Comparison of ENCODE assay signal across 8 cellular contexts in the genomic region with DNA sequence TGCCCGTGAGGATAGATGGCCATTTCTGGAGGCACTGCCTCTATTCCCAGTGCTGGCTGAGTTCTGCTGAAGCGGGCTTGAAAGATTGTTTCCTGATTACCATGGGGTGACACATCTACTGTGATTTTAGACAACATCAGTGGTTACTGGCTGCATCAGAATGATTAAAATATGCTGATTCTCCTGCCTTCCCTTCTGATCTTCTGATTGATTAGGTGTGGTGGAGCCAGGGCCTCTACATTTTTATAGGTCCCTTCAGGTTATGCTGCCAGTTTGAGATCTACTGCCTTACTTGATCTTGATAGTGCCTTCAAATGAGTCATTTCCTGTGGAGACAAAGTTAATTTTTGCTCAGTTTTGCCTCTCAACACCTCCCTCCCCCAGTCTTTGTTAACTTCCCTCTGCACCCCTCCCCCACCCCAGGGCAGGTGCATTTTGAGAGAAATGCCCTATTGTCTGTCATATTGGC. TPM values are rescaled to one million over a fixed set of nuclear protein-coding genes. Genes with fewer than 3 reads are reported as not detected.
A peak's percentile ranks its signal among the peaks of the same experiment; 100 is the strongest.
DNase-seq lines count a peak whose midpoint lies in the region; ATAC-seq and TF ChIP-seq lines count a peak whose summit lies in the region.

No MANE protein-coding gene starts in this region.

- H3K4me3 Mint-ChIP-seq in neural crest cell (no peak overlapping the region), glutamatergic neuron (ENCODE audit: unreplicated experiment) (no peak overlapping the region)

- CTCF ChIA-PET in RWPE1 (lab: Yijun Ruan, JAX): no interaction called here

- H3K27ac ChIP-seq in RWPE1: no peak overlapping the region

- H3K36me3 Mint-ChIP-seq in neural crest cell (ENCODE audit: low read depth) (peaks cover 9% of the 10 kb centered on the region), glutamatergic neuron (ENCODE audit: unreplicated experiment) (no peaks in the 10 kb centered on the region)

- DNase-seq in GM10266 (ENCODE audit: extremely low spot score) (peak; percentile 48), RWPE1 (ENCODE audit: low spot score) (peak; percentile 26), neural crest cell (ENCODE audit: low read depth, low spot score) (no peak), DMS 273 (lab: John Stamatoyannopoulos, UW; ENCODE audit: unreplicated experiment) (no peak), H4 (ENCODE audit: low spot score) (no peak), glutamatergic neuron (no peak)
- DNase-seq in activated gamma-delta T cell treated with anti-CD3 and anti-CD28 coated beads, Interleukin-2, amount 50 U/mL, for 16 hours (ENCODE audit: low read depth): peak; percentile 46

- H3K9me3 Mint-ChIP-seq in neural crest cell: no peaks in the 10 kb centered on the region
- peaks cover 2% of the 10 kb centered on the region for H3K9me3 Mint-ChIP-seq in glutamatergic neuron (ENCODE audit: unreplicated experiment)

- TF ChIP-seq CTCF in GM10266 (IDR thresholded peaks at IDR 0.05; ENCODE audit: control insufficient read depth, insufficient read depth, low read depth, missing control alignments) (no peak), RWPE1 (conservative IDR thresholded peaks at IDR 0.05; ENCODE audit: low read depth) (no peak), neural crest cell (conservative IDR thresholded peaks at IDR 0.05) (no peak), glutamatergic neuron (IDR thresholded peaks at IDR 0.05; ENCODE audit: partially characterized antibody, unreplicated experiment) (no peak)

- POLR2A ChIA-PET in RWPE1 (lab: Yijun Ruan, JAX; ENCODE audit: low non-redundant PET): no interaction called here

- H3K27ac Mint-ChIP-seq in neural crest cell (ENCODE audit: unreplicated experiment) (peak overlapping the region; percentile 31), glutamatergic neuron (ENCODE audit: unreplicated experiment) (no peak overlapping the region)

- H3K4me1 Mint-ChIP-seq in neural crest cell (peaks cover 19% of the 10 kb centered on the region), glutamatergic neuron (ENCODE audit: low read depth, unreplicated experiment) (peaks cover 8% of the 10 kb centered on the region)

- peak; percentile 52 for ATAC-seq in HG02798 (IDR thresholded peaks at IDR 0.05; ENCODE audit: poor library complexity, unreplicated experiment)

- H3K27me3 Mint-ChIP-seq in neural crest cell (ENCODE audit: low read depth) (no peaks in the 10 kb centered on the region), glutamatergic neuron (ENCODE audit: unreplicated experiment) (peaks cover 3% of the 10 kb centered on the region)

RNA-seq across cellular contexts. Expression of a gene that starts 31.6 kb away (rescaled TPM):
- total RNA-seq in neural crest cell (2.8 and 3.0 TPM in 2 replicates), glutamatergic neuron (ENCODE audit: unreplicated experiment) (2.4 TPM)
- total RNA-seq in H4 (2014; rRNA removed; shearing (Covaris generic)): 0.10 and 0.25 TPM in 2 replicates

Comparison
In these comparisons a context has a peak if more than half of its experiments do, and no peak if none do; other contexts are left out.
1. DNase-seq: peak in GM10266 (single experiment), RWPE1 (single experiment) and activated gamma-delta T cell treated with anti-CD3 and anti-CD28 coated beads, Interleukin-2, amount 50 U/mL, for 16 hours (single experiment); none in neural crest cell (single experiment), DMS 273 (single experiment), H4 (single experiment) and glutamatergic neuron (single experiment).